Comparison of ENCODE assay signal across 24 cellular contexts in the genomic region with DNA sequence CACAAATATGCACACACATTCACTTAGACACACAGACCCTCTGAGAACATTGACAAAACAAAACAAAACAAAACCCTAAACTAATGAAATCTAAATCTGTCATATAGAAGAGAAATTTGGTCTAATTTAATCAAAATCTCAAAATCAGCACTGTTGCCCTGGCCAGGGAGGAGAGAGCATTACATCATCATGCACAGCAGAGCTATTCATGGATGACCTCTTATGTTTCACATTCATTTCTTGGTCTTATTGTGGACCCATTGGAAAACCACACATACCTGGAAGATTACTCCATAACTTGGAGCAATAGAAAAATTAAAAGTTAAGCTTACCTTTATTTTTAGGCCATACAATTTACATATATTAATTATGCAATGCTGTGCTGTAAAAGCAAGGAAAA.
DNase-seq lines count a peak whose midpoint lies in the region; ATAC-seq, FAIRE-seq and TF ChIP-seq lines count a peak whose summit lies in the region.
"Had no signal": no experiment of that assay in that cellular context is flagged by ENCODE, and none has a peak within 500 bp of the region (broad histone marks: within the 10 kb centered on the region; RNA-seq: fewer than 3 reads in every experiment).

No MANE protein-coding gene starts in this region.

- H3K4me3 ChIP-seq in HEK293 (ENCODE audit: low read depth, low read length) (no peak overlapping the region), bronchial epithelial cell (ENCODE audit: low read depth, low read length) (no peak overlapping the region)
- H3K4me3 ChIP-seq: breast epithelium, gastrocnemius medialis, pancreas, suprapubic skin had no signal

- CTCF ChIA-PET in HEK293 (lab: Yijun Ruan, JAX), result interaction anchor here (0.6 to 0.7 kb wide), 2 partner anchors 14 to 104 kb away, joined by 3 read pairs; no protein-coding TSS in a partner anchor

- no peaks in the 10 kb centered on the region for H3K27me3 ChIP-seq in bronchial epithelial cell (ENCODE audit: control insufficient read depth, insufficient read depth, low read length)
- H3K27me3 ChIP-seq: breast epithelium, gastrocnemius medialis, pancreas, suprapubic skin had no signal

- POLR2A ChIA-PET in HEK293 (lab: Yijun Ruan, JAX), result no interaction called here

- TF ChIP-seq CTCF in HEK293 (tag by site-specific recombination; IDR thresholded peaks at IDR 0.05) (no peak), bronchial epithelial cell (IDR thresholded peaks at IDR 0.05; ENCODE audit: insufficient read depth, low read length, severe bottlenecking) (no peak)

- ATAC-seq in GM21619 (IDR thresholded peaks at IDR 0.05; ENCODE audit: unreplicated experiment) (no peak), HG03342 (IDR thresholded peaks at IDR 0.05; ENCODE audit: unreplicated experiment) (no peak), HG03139 (IDR thresholded peaks at IDR 0.05; ENCODE audit: unreplicated experiment) (no peak)
- ATAC-seq: activated T-helper 17 cell treated with anti-CD3 and anti-CD28 coated beads, Interleukin-2, amount 50 U/mL, for 72 hours; gastrocnemius medialis; pancreas had no signal

- H3K36me3 ChIP-seq in HEK293 (ENCODE audit: control insufficient read depth in 2 of 2, insufficient read depth in 1 of 2, low read length in 2 of 2) (no peaks in the 10 kb centered on the region), bronchial epithelial cell (ENCODE audit: control insufficient read depth, insufficient read depth, low read length) (no peaks in the 10 kb centered on the region)
- H3K36me3 ChIP-seq: breast epithelium, gastrocnemius medialis, pancreas, suprapubic skin had no signal

- FAIRE-seq in bronchial epithelial cell (lab: Jason Lieb, UNC), result no peak
- FAIRE-seq: A204.1, pancreas had no signal

- DNase-seq in AG08395 (ENCODE audit: low spot score) (peak; percentile 2), bronchial epithelial cell (ENCODE audit: low read depth) (peak; percentile 25), iris pigment epithelial cell (ENCODE audit: low read depth) (peak; percentile 67), mucosa of gallbladder (ENCODE audit: low spot score) (no peak)
- DNase-seq: activated CD4-positive, alpha-beta T cell treated with anti-CD3 and anti-CD28 coated beads, Interleukin-2, amount 10 ng/mL, durations not matched to agents 7 days and 5 days; activated naive CD8-positive, alpha-beta T cell treated with anti-CD3 and anti-CD28 coated beads for 36 hours; C1 segment of cervical spinal cord; Calu3; gastrocnemius medialis; MM.1S; NCI-H1436 treated with DMSO at 0.1 percent for 48 hours; NCI-H2171; NCI-H526 treated with DMSO at 0.1 percent for 48 hours; SK-N-SH had no signal

- H3K9me3 ChIP-seq in HEK293 (ENCODE audit: control insufficient read depth, insufficient read depth, low read depth, low read length), result no peaks in the 10 kb centered on the region
- H3K9me3 ChIP-seq: breast epithelium, gastrocnemius medialis, pancreas, SK-N-SH, suprapubic skin had no signal

- no peak overlapping the region for H3K27ac ChIP-seq in HEK293 (ENCODE audit: extremely low read depth, low read depth, low read length)
- H3K27ac ChIP-seq: breast epithelium, gastrocnemius medialis, pancreas, suprapubic skin, VCaP had no signal

- no peaks in the 10 kb centered on the region for H3K4me1 ChIP-seq in HEK293 (ENCODE audit: control insufficient read depth, insufficient read depth, low read length)
- H3K4me1 ChIP-seq: breast epithelium, gastrocnemius medialis, pancreas, suprapubic skin had no signal

TF ChIP-seq in HEK293, 187 proteins besides CTCF, POLR2A, EP300 and RAD21:
- TF ChIP-seq, protein P1, sequence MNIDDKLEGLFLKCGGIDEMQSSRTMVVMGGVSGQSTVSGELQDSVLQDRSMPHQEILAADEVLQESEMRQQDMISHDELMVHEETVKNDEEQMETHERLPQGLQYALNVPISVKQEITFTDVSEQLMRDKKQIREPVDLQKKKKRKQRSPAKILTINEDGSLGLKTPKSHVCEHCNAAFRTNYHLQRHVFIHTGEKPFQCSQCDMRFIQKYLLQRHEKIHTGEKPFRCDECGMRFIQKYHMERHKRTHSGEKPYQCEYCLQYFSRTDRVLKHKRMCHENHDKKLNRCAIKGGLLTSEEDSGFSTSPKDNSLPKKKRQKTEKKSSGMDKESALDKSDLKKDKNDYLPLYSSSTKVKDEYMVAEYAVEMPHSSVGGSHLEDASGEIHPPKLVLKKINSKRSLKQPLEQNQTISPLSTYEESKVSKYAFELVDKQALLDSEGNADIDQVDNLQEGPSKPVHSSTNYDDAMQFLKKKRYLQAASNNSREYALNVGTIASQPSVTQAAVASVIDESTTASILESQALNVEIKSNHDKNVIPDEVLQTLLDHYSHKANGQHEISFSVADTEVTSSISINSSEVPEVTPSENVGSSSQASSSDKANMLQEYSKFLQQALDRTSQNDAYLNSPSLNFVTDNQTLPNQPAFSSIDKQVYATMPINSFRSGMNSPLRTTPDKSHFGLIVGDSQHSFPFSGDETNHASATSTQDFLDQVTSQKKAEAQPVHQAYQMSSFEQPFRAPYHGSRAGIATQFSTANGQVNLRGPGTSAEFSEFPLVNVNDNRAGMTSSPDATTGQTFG (tag by site-specific recombination; IDR thresholded peaks at IDR 0.05; ENCODE audit: borderline replicate concordance), result no peak
- TF ChIP-seq ZNF549 (tag by site-specific recombination; IDR thresholded peaks at IDR 0.05) (no peak), ZNF169 (tag by site-specific recombination; IDR thresholded peaks at IDR 0.05) (no peak), ZNF10 (tag by site-specific recombination; IDR thresholded peaks at IDR 0.05) (no peak), ZNF155 (tag by site-specific recombination; IDR thresholded peaks at IDR 0.05) (no peak), ZNF433 (tag by site-specific recombination; IDR thresholded peaks at IDR 0.05; ENCODE audit: low read depth) (no peak), KLF9 (tag by site-specific recombination; IDR thresholded peaks at IDR 0.05; ENCODE audit: low read depth) (no peak)
- TF ChIP-seq, protein P2, sequence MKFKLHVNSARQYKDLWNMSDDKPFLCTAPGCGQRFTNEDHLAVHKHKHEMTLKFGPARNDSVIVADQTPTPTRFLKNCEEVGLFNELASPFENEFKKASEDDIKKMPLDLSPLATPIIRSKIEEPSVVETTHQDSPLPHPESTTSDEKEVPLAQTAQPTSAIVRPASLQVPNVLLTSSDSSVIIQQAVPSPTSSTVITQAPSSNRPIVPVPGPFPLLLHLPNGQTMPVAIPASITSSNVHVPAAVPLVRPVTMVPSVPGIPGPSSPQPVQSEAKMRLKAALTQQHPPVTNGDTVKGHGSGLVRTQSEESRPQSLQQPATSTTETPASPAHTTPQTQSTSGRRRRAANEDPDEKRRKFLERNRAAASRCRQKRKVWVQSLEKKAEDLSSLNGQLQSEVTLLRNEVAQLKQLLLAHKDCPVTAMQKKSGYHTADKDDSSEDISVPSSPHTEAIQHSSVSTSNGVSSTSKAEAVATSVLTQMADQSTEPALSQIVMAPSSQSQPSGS (tag by site-specific recombination; IDR thresholded peaks at IDR 0.05; ENCODE audit: low read depth), result 0 out of 2 replicates have a peak, but pooled peaks have one; percentile 24
